ENCODE assay signal across 32 cellular contexts in genomic region chr5:138252944-138253343, GRCh38. TPM values are rescaled to one million over a fixed set of nuclear protein-coding genes. Genes with fewer than 3 reads are reported as not detected.
"Had no signal": no experiment of that assay in that cellular context is flagged by ENCODE, and none has a peak within 500 bp of the region (broad histone marks: within the 10 kb centered on the region; RNA-seq: fewer than 3 reads in every experiment).

No MANE protein-coding gene starts in this region.

- H3K27me3 Mint-ChIP-seq: central memory CD8-positive, alpha-beta T cell had no signal

- H3K4me1 Mint-ChIP-seq: activated CD4-positive, alpha-beta T cell treated with anti-CD3 and anti-CD28 coated beads, Interleukin-2, amount 10 ng/mL, durations not matched to agents 7 days and 5 days; activated naive CD8-positive, alpha-beta T cell treated with anti-CD3 and anti-CD28 coated beads, Interleukin-2, amount 50 U/mL, for 24 hours; central memory CD8-positive, alpha-beta T cell had no signal

- FAIRE-seq: bronchial epithelial cell had no signal

- ATAC-seq: activated naive CD4-positive, alpha-beta T cell treated with anti-CD3 and anti-CD28 coated beads, Interleukin-2, amount 50 U/mL, for 72 hours; activated naive CD8-positive, alpha-beta T cell treated with anti-CD3 and anti-CD28 coated beads, Interleukin-2, amount 50 U/mL, for 24 hours; activated T-cell treated with anti-CD3 and anti-CD28 coated beads, Interleukin-2, amount 50 U/mL, for 4 hours; body of pancreas; Panc1; Right ventricle myocardium inferior had no signal

- H3K9me3 ChIP-seq: ascending aorta, body of pancreas had no signal

- H3K4me3 Mint-ChIP-seq: activated CD4-positive, alpha-beta memory T cell treated with anti-CD3 and anti-CD28 coated beads for 36 hours; activated CD4-positive, alpha-beta T cell treated with anti-CD3 and anti-CD28 coated beads, Interleukin-2, amount 10 ng/mL, durations not matched to agents 7 days and 5 days; activated naive CD8-positive, alpha-beta T cell treated with anti-CD3 and anti-CD28 coated beads, Interleukin-2, amount 50 U/mL, for 24 hours; activated T-cell treated with anti-CD3 and anti-CD28 coated beads, Interleukin-2, amount 50 U/mL, for 4 hours; central memory CD8-positive, alpha-beta T cell had no signal

- H3K9me3 Mint-ChIP-seq: activated CD4-positive, alpha-beta memory T cell treated with anti-CD3 and anti-CD28 coated beads for 36 hours; activated CD4-positive, alpha-beta T cell treated with anti-CD3 and anti-CD28 coated beads, Interleukin-2, amount 10 ng/mL, durations not matched to agents 7 days and 5 days; activated naive CD4-positive, alpha-beta T cell treated with anti-CD3 and anti-CD28 coated beads, Interleukin-2, amount 50 U/mL, for 72 hours; activated naive CD8-positive, alpha-beta T cell treated with anti-CD3 and anti-CD28 coated beads, Interleukin-2, amount 50 U/mL, for 24 hours; activated T-cell treated with anti-CD3 and anti-CD28 coated beads, Interleukin-2, amount 50 U/mL, for 4 hours; central memory CD8-positive, alpha-beta T cell had no signal

- DNase-seq: activated CD4-positive, alpha-beta memory T cell treated with anti-CD3 and anti-CD28 coated beads for 36 hours; activated CD4-positive, alpha-beta T cell treated with anti-CD3 and anti-CD28 coated beads, Interleukin-2, amount 10 ng/mL, durations not matched to agents 7 days and 5 days; activated CD4-positive, CD25-positive, alpha-beta regulatory T cell; activated CD8-positive, alpha-beta memory T cell treated with anti-CD3 and anti-CD28 coated beads for 24 hours; activated effector memory CD4-positive, alpha-beta T cell treated with anti-CD3 and anti-CD28 coated beads, Interleukin-2, amount 50 U/mL, for 16 hours; activated naive CD4-positive, alpha-beta T cell treated with Interleukin-2 at 50 U/mL for 16 hours; activated naive CD8-positive, alpha-beta T cell treated with anti-CD3 and anti-CD28 coated beads, Interleukin-2, amount 50 U/mL, for 24 hours; activated T-cell treated with anti-CD3 and anti-CD28 coated beads, Interleukin-2, amount 50 U/mL, for 4 hours; amniotic stem cell; body of pancreas; NCI-H1092; NCI-H1417 treated with DMSO at 0.1 percent for 48 hours; NCI-H1694; NCI-H2029; NCI-H2107; NCI-H2171 treated with DMSO at 0.1 percent for 48 hours; NCI-H226; NCI-H526 treated with DMSO at 0.1 percent for 48 hours; NK-92 treated with Interleukin-12 subunit alpha and Interleukin-12 subunit beta, amount 100 ng/mL, for 24 hours; OCI-M1; RPMI8226; T-helper 1 cell had no signal

- H3K36me3 Mint-ChIP-seq: activated CD4-positive, alpha-beta memory T cell treated with anti-CD3 and anti-CD28 coated beads for 36 hours; activated naive CD4-positive, alpha-beta T cell treated with anti-CD3 and anti-CD28 coated beads, Interleukin-2, amount 50 U/mL, for 72 hours had no signal

- H3K36me3 ChIP-seq: ascending aorta had no signal

- H3K27ac ChIP-seq: ascending aorta, body of pancreas, SK-N-MC, VCaP had no signal

- H3K27ac Mint-ChIP-seq: activated CD4-positive, alpha-beta memory T cell treated with anti-CD3 and anti-CD28 coated beads for 36 hours; activated CD4-positive, alpha-beta T cell treated with anti-CD3 and anti-CD28 coated beads, Interleukin-2, amount 10 ng/mL, durations not matched to agents 7 days and 5 days; activated naive CD4-positive, alpha-beta T cell treated with anti-CD3 and anti-CD28 coated beads, Interleukin-2, amount 50 U/mL, for 72 hours; activated naive CD8-positive, alpha-beta T cell treated with anti-CD3 and anti-CD28 coated beads, Interleukin-2, amount 50 U/mL, for 24 hours had no signal

- H3K4me1 ChIP-seq: ascending aorta, body of pancreas had no signal

- H3K4me3 ChIP-seq: ascending aorta, body of pancreas, SK-N-MC had no signal

- H3K27me3 ChIP-seq: ascending aorta, body of pancreas had no signal

RNA-seq across cellular contexts. Expression of gene GFRA3, which starts 21.5 kb away (rescaled TPM):
- total RNA-seq: activated T-cell treated with anti-CD3 and anti-CD28 coated beads, Interleukin-2, amount 50 U/mL, for 4 hours; ascending aorta; bronchial epithelial cell; MCF 10A; T-helper 2 cell treated with Interferon-gamma antibody and Interleukin-4, amounts not matched to agents 100 ng/mL and 5 ng/mL, for 36 hours had no signal
